ENCODE assay signal across 21 cellular contexts in genomic region chr9:3887798-3888495, GRCh38.
DNase-seq lines count a peak whose midpoint lies in the region; ATAC-seq and TF ChIP-seq lines count a peak whose summit lies in the region.
"Had no signal": no experiment of that assay in that cellular context is flagged by ENCODE, and none has a peak within 500 bp of the region (broad histone marks: within the 10 kb centered on the region; RNA-seq: fewer than 3 reads in every experiment).

No MANE protein-coding gene starts in this region.

- H3K27me3 ChIP-seq in RWPE2 (ENCODE audit: insufficient read depth, poor library complexity, severe bottlenecking) = no peaks in the 10 kb centered on the region
- H3K27me3 ChIP-seq: stomach, tibial artery had no signal

- no peaks in the 10 kb centered on the region for H3K36me3 Mint-ChIP-seq in activated T-cell treated with anti-CD3 and anti-CD28 coated beads, Interleukin-2, amount 50 U/mL, for 4 hours (ENCODE audit: insufficient read depth)
- H3K36me3 Mint-ChIP-seq: activated naive CD8-positive, alpha-beta T cell treated with anti-CD3 and anti-CD28 coated beads, Interleukin-2, amount 10 ng/mL, durations not matched to agents 7 days and 5 days; CD4-positive, CD25-positive, alpha-beta regulatory T cell; mesothelial cell of epicardium; naive B cell had no signal

- peak; percentile 46 to 55 for ATAC-seq in activated T-cell treated with anti-CD3 and anti-CD28 coated beads, Interleukin-2, amount 50 U/mL, for 4 hours
- ATAC-seq in RWPE2 (ENCODE audit: low read depth) = peak; percentile 91
- ATAC-seq in stimulated activated naive CD8-positive, alpha-beta T cell treated with anti-CD3 and anti-CD28 coated beads, Interleukin-15, Interleukin-2, amounts not matched to agents 100 U/mL and 50 U/mL, for 24 hours = peak; percentile 65
- ATAC-seq in GM19324 (IDR thresholded peaks at IDR 0.05; ENCODE audit: low FRiP score, unreplicated experiment) = no peak
- no peak for ATAC-seq in GM18520 (IDR thresholded peaks at IDR 0.05; ENCODE audit: unreplicated experiment)
- ATAC-seq: left ventricle myocardium superior had no signal

- H3K4me1 Mint-ChIP-seq in activated T-cell treated with anti-CD3 and anti-CD28 coated beads, Interleukin-2, amount 50 U/mL, for 4 hours (ENCODE audit: low read depth) = no peaks in the 10 kb centered on the region
- H3K4me1 Mint-ChIP-seq: CD4-positive, CD25-positive, alpha-beta regulatory T cell; mesothelial cell of epicardium; naive B cell had no signal

- no peak overlapping the region for H3K4me3 Mint-ChIP-seq in activated T-cell treated with anti-CD3 and anti-CD28 coated beads, Interleukin-2, amount 50 U/mL, for 4 hours
- H3K4me3 Mint-ChIP-seq: activated naive CD8-positive, alpha-beta T cell treated with anti-CD3 and anti-CD28 coated beads, Interleukin-2, amount 10 ng/mL, durations not matched to agents 7 days and 5 days; activated T-helper 1 cell treated with anti-CD3 and anti-CD28 coated beads, Interleukin-12 subunit alpha, Interleukin-12 subunit beta, Interleukin-2, Interleukin-4 antibody, amounts not matched to agents 30 ng/mL and 10 ng/mL and 1 ng/mL, durations not matched to agents 14 hours and 24 hours and 36 hours; CD4-positive, CD25-positive, alpha-beta regulatory T cell; mesothelial cell of epicardium; naive B cell; T-helper 1 cell treated with Interleukin-12 subunit alpha and Interleukin-12 subunit beta and Interleukin-4 antibody, amounts not matched to agents 30 μg/mL and 1 μg/mL, for 36 hours had no signal

- H3K9me3 ChIP-seq in RWPE2 (ENCODE audit: severe bottlenecking) = no peaks in the 10 kb centered on the region
- H3K9me3 ChIP-seq: SK-N-SH, stomach, tibial artery had no signal

- no peak for DNase-seq in activated T-cell treated with anti-CD3 and anti-CD28 coated beads, Interleukin-2, amount 50 U/mL, for 4 hours
- no peak for DNase-seq in activated T-cell treated with anti-CD3 and anti-CD28 coated beads, Interleukin-2, amount 50 U/mL, for 48 hours
- DNase-seq in RWPE2 (ENCODE audit: low spot score) (no peak), epithelial cell of esophagus (ENCODE audit: low read depth) (peak; percentile 67), NCI-H345 treated with DMSO at 0.1 percent for 48 hours (lab: John Stamatoyannopoulos, UW; ENCODE audit: unreplicated experiment) (no peak)
- DNase-seq in stimulated activated naive CD8-positive, alpha-beta T cell treated with anti-CD3 and anti-CD28 coated beads, Interleukin-15, Interleukin-2, amounts not matched to agents 100 U/mL and 50 U/mL, for 24 hours = no peak
- DNase-seq: activated CD4-positive, CD25-positive, alpha-beta regulatory T cell treated with anti-CD3 and anti-CD28 coated beads, Interleukin-2, amount 50 U/mL, for 72 hours; activated naive CD8-positive, alpha-beta T cell treated with anti-CD3 and anti-CD28 coated beads, Interleukin-2, amount 10 ng/mL, durations not matched to agents 7 days and 5 days; CD4-positive, CD25-positive, alpha-beta regulatory T cell; KBM-7; left ventricle myocardium superior; naive B cell; NCI-H446; SK-N-SH; stomach; tibial artery had no signal

- no peak for TF ChIP-seq CTCF in RWPE2 (IDR thresholded peaks at IDR 0.05; ENCODE audit: poor library complexity, severe bottlenecking)
- no peak for TF ChIP-seq CTCF in epithelial cell of esophagus (IDR thresholded peaks at IDR 0.05; ENCODE audit: insufficient read depth, low read depth, low read length, missing control alignments)

- peaks cover 16% of the 10 kb centered on the region for H3K4me1 ChIP-seq in RWPE2 (ENCODE audit: insufficient read depth, poor library complexity, severe bottlenecking)
- H3K4me1 ChIP-seq: stomach, tibial artery had no signal

- H3K36me3 ChIP-seq in RWPE2 (ENCODE audit: low read depth) = no peaks in the 10 kb centered on the region
- H3K36me3 ChIP-seq: tibial artery had no signal

- H3K4me3 ChIP-seq in RWPE2 (ENCODE audit: severe bottlenecking) = no peak overlapping the region
- no peak overlapping the region for H3K4me3 ChIP-seq in epithelial cell of esophagus (ENCODE audit: low read length)
- H3K4me3 ChIP-seq: stomach, tibial artery had no signal

- no peaks in the 10 kb centered on the region for H3K9me3 Mint-ChIP-seq in activated T-cell treated with anti-CD3 and anti-CD28 coated beads, Interleukin-2, amount 50 U/mL, for 4 hours
- H3K9me3 Mint-ChIP-seq: activated naive CD8-positive, alpha-beta T cell treated with anti-CD3 and anti-CD28 coated beads, Interleukin-2, amount 10 ng/mL, durations not matched to agents 7 days and 5 days; activated T-helper 1 cell treated with anti-CD3 and anti-CD28 coated beads, Interleukin-12 subunit alpha, Interleukin-12 subunit beta, Interleukin-2, Interleukin-4 antibody, amounts not matched to agents 30 ng/mL and 10 ng/mL and 1 ng/mL, durations not matched to agents 14 hours and 24 hours and 36 hours; CD4-positive, CD25-positive, alpha-beta regulatory T cell; mesothelial cell of epicardium; naive B cell; T-helper 1 cell treated with Interleukin-12 subunit alpha and Interleukin-12 subunit beta and Interleukin-4 antibody, amounts not matched to agents 30 μg/mL and 1 μg/mL, for 36 hours had no signal

- peak overlapping the region; percentile 63 for H3K27ac ChIP-seq in RWPE2 (ENCODE audit: poor library complexity, severe bottlenecking)
- H3K27ac ChIP-seq: stomach, tibial artery had no signal

- H3K27me3 Mint-ChIP-seq in activated T-cell treated with anti-CD3 and anti-CD28 coated beads, Interleukin-2, amount 50 U/mL, for 4 hours (ENCODE audit: low read depth) = peaks cover 2% of the 10 kb centered on the region
- H3K27me3 Mint-ChIP-seq: activated naive CD8-positive, alpha-beta T cell treated with anti-CD3 and anti-CD28 coated beads, Interleukin-2, amount 10 ng/mL, durations not matched to agents 7 days and 5 days had no signal

Comparison
In these comparisons a context has a peak if more than half of its experiments do, and no peak if none do; other contexts are left out.
1. ATAC-seq: peak in activated T-cell treated with anti-CD3 and anti-CD28 coated beads, Interleukin-2, amount 50 U/mL, for 4 hours (2 of 2), RWPE2 (single experiment) and stimulated activated naive CD8-positive, alpha-beta T cell treated with anti-CD3 and anti-CD28 coated beads, Interleukin-15, Interleukin-2, amounts not matched to agents 100 U/mL and 50 U/mL, for 24 hours (single experiment); none in GM19324 (single experiment) and GM18520 (single experiment).